3 cellular contexts compared by ENCODE assay signal in genomic region chr10:47730911-47731310, GRCh38. TPM values are rescaled to one million over a fixed set of nuclear protein-coding genes. Genes with fewer than 3 reads are reported as not detected.
"Had no signal": no experiment of that assay in that cellular context is flagged by ENCODE, and none has a peak within 500 bp of the region (broad histone marks: within the 10 kb centered on the region; RNA-seq: fewer than 3 reads in every experiment).

No MANE protein-coding gene starts in this region.

RNA-seq across cellular contexts. Expression of gene SYT15B, which starts 32.5 kb away (rescaled TPM):
- total RNA-seq: activated T-cell treated with anti-CD3 and anti-CD28 coated beads, Interleukin-2, amount 50 U/mL, for 72 hours; bronchial epithelial cell; cardiac muscle cell had no signal
